ENCODE assay signal across 10 cellular contexts in the genomic region with DNA sequence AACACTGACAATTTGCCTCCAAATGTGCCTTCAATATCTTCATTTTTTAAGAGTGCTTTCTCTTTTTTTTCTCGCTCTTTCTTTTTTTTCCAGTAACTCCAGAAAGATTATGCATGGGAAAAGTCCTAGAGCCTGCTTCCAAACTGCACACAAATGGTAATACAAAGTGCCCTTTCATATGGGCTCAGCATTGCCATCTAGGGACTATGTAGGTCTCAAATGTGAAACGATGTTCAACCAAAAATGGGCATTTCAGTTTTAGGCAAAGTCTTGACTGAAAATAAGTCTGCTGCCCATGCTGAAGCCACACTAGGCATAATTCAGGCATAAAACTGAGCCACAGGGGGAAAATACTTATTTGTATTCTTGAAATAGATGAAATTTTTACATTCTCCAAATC.
DNase-seq lines count a peak whose midpoint lies in the region; TF ChIP-seq lines count a peak whose summit lies in the region.
"Had no signal": no experiment of that assay in that cellular context is flagged by ENCODE, and none has a peak within 500 bp of the region (broad histone marks: within the 10 kb centered on the region; RNA-seq: fewer than 3 reads in every experiment).

No MANE protein-coding gene starts in this region.

- no peak overlapping the region for H3K4me2 ChIP-seq in mesendoderm (ENCODE audit: low read length)

- intact Hi-C loops in adrenal gland (cut with DNase I), result no loop called here

- in situ Hi-C loops in astrocyte of the spinal cord (cut with HindIII; ENCODE audit: low sequenced_read_pairs), result no loop called here

- H4K5ac ChIP-seq in mesendoderm (ENCODE audit: low read length), result no peak overlapping the region

- no peak overlapping the region for H3K4ac ChIP-seq in mesendoderm (ENCODE audit: low read depth, low read length)

- H3K27me3 ChIP-seq in liver (ENCODE audit: control insufficient read depth in 4 of 4, insufficient read depth in 4 of 4, low read length in 3 of 4) (no peaks in the 10 kb centered on the region), mesendoderm (ENCODE audit: insufficient read depth, low read length, poor library complexity) (no peaks in the 10 kb centered on the region), adrenal gland (no peaks in the 10 kb centered on the region)

- H2AK5ac ChIP-seq in mesendoderm (ENCODE audit: low read length), result no peak overlapping the region

- no peaks in the 10 kb centered on the region for H3K79me2 ChIP-seq in mesendoderm (ENCODE audit: control insufficient read depth, insufficient read depth, low read length)

- H2BK15ac ChIP-seq in mesendoderm (replicated peaks; ENCODE audit: low read depth), result no peak overlapping the region

- no peak overlapping the region for H3K23ac ChIP-seq in mesendoderm (ENCODE audit: low read length)

- 47% methylated on average over 2 of the region's 2 CpGs for WGBS in liver
- WGBS in mesendoderm (ENCODE audit: extremely low coverage, insufficient coverage, low lambda C conversion rate), result no CpG with 5 or more reads among the region's 2 CpGs
- WGBS in adrenal gland, 4 donors, result 44 to 53% (median 46%) methylated on average over 2 of the region's 2 CpGs

- no peak overlapping the region for H3K56ac ChIP-seq in mesendoderm (ENCODE audit: low read length)

- no peak overlapping the region for H2BK120ac ChIP-seq in mesendoderm (ENCODE audit: low read depth, low read length)

- H3K27ac ChIP-seq in liver (ENCODE audit: low read depth in 1 of 2, low read length in 2 of 2) (no peak overlapping the region), mesendoderm (ENCODE audit: low read depth, low read length) (no peak overlapping the region), adrenal gland (no peak overlapping the region)

- no peak overlapping the region for H2BK5ac ChIP-seq in mesendoderm (ENCODE audit: low read length)

- H3K4me1 ChIP-seq in liver (ENCODE audit: control insufficient read depth in 4 of 4, insufficient read depth in 4 of 4, low read length in 3 of 4) (no peaks in the 10 kb centered on the region), mesendoderm (ENCODE audit: control insufficient read depth, low read depth, low read length) (no peaks in the 10 kb centered on the region), adrenal gland (replicated peaks in 1 of 2) (no peaks in the 10 kb centered on the region)

- no peak for TF ChIP-seq POLR2A in adrenal gland (IDR thresholded peaks at IDR 0.05)

- TF ChIP-seq RAD21 in liver (IDR thresholded peaks at IDR 0.05), result peak; percentile 39 to 70

- H3K4me3 ChIP-seq in AG09309 (ENCODE audit: control insufficient read depth, low read depth, low read length), result no peak overlapping the region
- H3K4me3 ChIP-seq in astrocyte of the spinal cord (ENCODE audit: low read depth, low read length), result no peak overlapping the region
- H3K4me3 ChIP-seq in liver (ENCODE audit: low read depth in 1 of 3, low read length in 3 of 3), result no peak overlapping the region
- no peak overlapping the region for H3K4me3 ChIP-seq in mesendoderm (ENCODE audit: low read length)
- no peak overlapping the region for H3K4me3 ChIP-seq in adrenal gland

- H3K9me3 ChIP-seq in liver (ENCODE audit: control insufficient read depth in 4 of 4, low read length in 3 of 4), result no peaks in the 10 kb centered on the region
- H3K9me3 ChIP-seq in adrenal gland (replicated peaks in 1 of 3), result no peaks in the 10 kb centered on the region

- DNase-seq in AG09309 (ENCODE audit: low read depth), result no peak
- DNase-seq in KG1 (lab: John Stamatoyannopoulos, UW), result peak; percentile 11
- peak; percentile 53 for DNase-seq in astrocyte of the spinal cord (ENCODE audit: low read depth, low spot score)
- DNase-seq in activated naive CD4-positive, alpha-beta T cell (lab: John Stamatoyannopoulos, UW), result no peak
- no peak for DNase-seq in AG08396 (ENCODE audit: low spot score)
- DNase-seq in mesendoderm, result no peak
- DNase-seq in adrenal gland, result no peak
- DNase-seq: cerebellar nuclear complex, NCI-H1417 treated with DMSO at 0.1 percent for 48 hours had no signal

- no peak overlapping the region for H3K18ac ChIP-seq in mesendoderm (ENCODE audit: low read length)

- H4K8ac ChIP-seq in mesendoderm (ENCODE audit: low read depth, low read length), result no peak overlapping the region

- H3K9ac ChIP-seq in liver (ENCODE audit: low read depth in 1 of 2, low read length in 2 of 2) (no peak overlapping the region), mesendoderm (ENCODE audit: low read length) (no peak overlapping the region)

- H3K36me3 ChIP-seq in liver (ENCODE audit: control insufficient read depth in 4 of 4, insufficient read depth in 3 of 4, low read depth in 1 of 4, low read length in 3 of 4) (no peaks in the 10 kb centered on the region), mesendoderm (ENCODE audit: control insufficient read depth, insufficient read depth, low read length) (no peaks in the 10 kb centered on the region), adrenal gland (replicated peaks in 1 of 2) (no peaks in the 10 kb centered on the region)

- TF ChIP-seq CTCF in AG09309 (IDR thresholded peaks at IDR 0.05; ENCODE audit: control insufficient read depth, insufficient read depth, low read depth, low read length, missing control alignments), result peak; percentile 51
- TF ChIP-seq CTCF in astrocyte of the spinal cord (IDR thresholded peaks at IDR 0.05; ENCODE audit: low read depth, low read length), result peak; percentile 44
- TF ChIP-seq CTCF in liver (IDR thresholded peaks at IDR 0.05; ENCODE audit: low read depth, low read length, missing input control), result no peak
- TF ChIP-seq CTCF in adrenal gland (IDR thresholded peaks at IDR 0.05), result no peak

- H3K79me1 ChIP-seq in mesendoderm (ENCODE audit: low read length), result no peaks in the 10 kb centered on the region

TF ChIP-seq in liver, 16 proteins besides CTCF, POLR2A, EP300 and RAD21:
- TF ChIP-seq JUND (IDR thresholded peaks at IDR 0.05) (no peak), FOXA2 (IDR thresholded peaks at IDR 0.05) (no peak), FOXA1 (IDR thresholded peaks at IDR 0.05) (no peak), ZBTB33 (IDR thresholded peaks at IDR 0.05) (no peak)
- TF ChIP-seq, protein P1, sequence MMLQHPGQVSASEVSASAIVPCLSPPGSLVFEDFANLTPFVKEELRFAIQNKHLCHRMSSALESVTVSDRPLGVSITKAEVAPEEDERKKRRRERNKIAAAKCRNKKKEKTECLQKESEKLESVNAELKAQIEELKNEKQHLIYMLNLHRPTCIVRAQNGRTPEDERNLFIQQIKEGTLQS (IDR thresholded peaks at IDR 0.05), result no peak

Comparison
In these comparisons a context has a peak if more than half of its experiments do, and no peak if none do; other contexts are left out.
1. DNase-seq: peak in KG1 (single experiment) and astrocyte of the spinal cord (single experiment); none in AG09309 (single experiment), activated naive CD4-positive, alpha-beta T cell (0 of 4), AG08396 (single experiment), mesendoderm (single experiment) and adrenal gland (0 of 7).
2. CTCF ChIP-seq: peak in AG09309 (single experiment) and astrocyte of the spinal cord (single experiment); none in liver (single experiment) and adrenal gland (0 of 6).